Comparison of ENCODE assay signal across 1 cellular context in the genomic region with DNA sequence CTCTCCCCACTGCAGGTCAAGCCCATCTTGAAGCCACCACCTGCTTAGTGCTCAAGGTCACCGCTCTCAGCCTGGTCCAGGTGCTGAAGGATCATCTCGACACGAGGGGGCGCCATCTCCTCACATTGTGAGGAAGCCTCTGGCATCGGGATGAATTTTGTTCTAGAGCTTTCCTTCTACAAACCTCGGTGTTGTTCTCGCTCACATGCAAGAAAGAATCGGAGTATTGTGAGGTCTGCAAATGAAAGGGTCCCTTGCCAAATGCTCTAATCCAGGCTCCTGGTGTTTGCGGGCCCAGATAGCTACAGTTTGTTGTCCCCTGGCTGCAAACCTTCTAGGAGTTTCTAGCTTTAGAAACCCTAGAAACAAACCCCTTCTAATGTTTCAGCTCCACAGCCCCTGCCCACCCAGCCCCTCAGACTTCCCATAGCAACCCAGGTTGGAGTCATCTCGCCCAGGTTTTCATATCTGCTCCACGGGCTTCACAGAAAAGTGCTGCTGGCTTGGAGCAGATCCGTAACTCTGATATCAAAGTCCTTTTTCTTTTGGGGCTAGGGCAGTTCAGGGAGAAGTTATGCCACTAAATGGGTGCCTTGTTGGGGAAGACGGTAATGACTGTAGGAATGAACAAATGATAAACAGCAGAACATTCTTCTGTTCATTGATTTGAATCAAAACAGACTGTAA.
TF ChIP-seq lines count a peak whose summit lies in the region.

No MANE protein-coding gene starts in this region.

TF ChIP-seq in H1, 55 proteins besides CTCF, POLR2A, EP300 and RAD21 (continued from another document):
- TF ChIP-seq TCF12 (IDR thresholded peaks at IDR 0.05; ENCODE audit: low read depth, low read length) (no peak), HDAC2 (IDR thresholded peaks at IDR 0.05; ENCODE audit: borderline replicate concordance in 1 of 2, low read depth in 2 of 2, low read length in 2 of 2) (no peak), NRF1 (IDR thresholded peaks at IDR 0.05; ENCODE audit: low read depth, low read length) (no peak), CHD1 (IDR thresholded peaks at IDR 0.05; ENCODE audit: low read depth, low read length) (no peak), RFX5 (IDR thresholded peaks at IDR 0.05; ENCODE audit: borderline replicate concordance, low read depth, low read length) (no peak), YY1 (IDR thresholded peaks at IDR 0.05; ENCODE audit: low read depth, low read length) (no peak; the same call in 1 of the 2 replicates), RBBP5 (IDR thresholded peaks at IDR 0.05; ENCODE audit: borderline replicate concordance, low read depth, low read length) (no peak), SP1 (IDR thresholded peaks at IDR 0.05; ENCODE audit: low read depth, low read length) (no peak), GABPA (IDR thresholded peaks at IDR 0.05; ENCODE audit: borderline replicate concordance, insufficient read depth, low read length) (no peak), ASH2L (IDR thresholded peaks at IDR 0.05; ENCODE audit: low read length) (no peak), TEAD4 (IDR thresholded peaks at IDR 0.05; ENCODE audit: low read depth, low read length) (0 out of 2 replicates have a peak, but pooled peaks have one; percentile 15), ZNF274 (IDR thresholded peaks at IDR 0.05; ENCODE audit: borderline replicate concordance, extremely low read depth, low read length) (no peak), SP4 (IDR thresholded peaks at IDR 0.05; ENCODE audit: low read length) (no peak), SRF (IDR thresholded peaks at IDR 0.05; ENCODE audit: low read depth, low read length) (no peak), KDM5A (IDR thresholded peaks at IDR 0.05; ENCODE audit: low read length) (no peak), USF2 (IDR thresholded peaks at IDR 0.05; ENCODE audit: low read length) (no peak), KDM4A (IDR thresholded peaks at IDR 0.05; ENCODE audit: low read depth, low read length, severe bottlenecking) (no peak), CHD2 (IDR thresholded peaks at IDR 0.05; ENCODE audit: low read length) (0 out of 2 replicates have a peak, but pooled peaks have one; percentile 45), CREB1 (IDR thresholded peaks at IDR 0.05) (no peak; the same call in 1 of the 2 replicates), EGR1 (IDR thresholded peaks at IDR 0.05; ENCODE audit: borderline replicate concordance, low read depth, low read length) (no peak), SP2 (IDR thresholded peaks at IDR 0.05; ENCODE audit: low read length) (no peak), JUN (IDR thresholded peaks at IDR 0.05; ENCODE audit: low read depth, low read length) (no peak), TAF1 (IDR thresholded peaks at IDR 0.05; ENCODE audit: low read depth, low read length) (no peak), SUZ12 (IDR thresholded peaks at IDR 0.05; ENCODE audit: low read length) (no peak), SAP30 (IDR thresholded peaks at IDR 0.05; ENCODE audit: insufficient read depth, insufficient replicate concordance, low read length) (no peak), E2F6 (IDR thresholded peaks at IDR 0.05) (0 out of 2 replicates have a peak, but pooled peaks have one; percentile 26), PHF8 (conservative IDR thresholded peaks at IDR 0.05; ENCODE audit: low read depth, low read length) (no peak), BCL11A (IDR thresholded peaks at IDR 0.05; ENCODE audit: low read depth in 2 of 2, low read length in 2 of 2) (no peak), RNF2 (IDR thresholded peaks at IDR 0.05; ENCODE audit: borderline replicate concordance, low read depth, low read length, missing control alignments, poor library complexity, severe bottlenecking) (no peak), SIRT6 (IDR thresholded peaks at IDR 0.05; ENCODE audit: low read length) (no peak), TAF7 (optimal IDR thresholded peaks at IDR 0.05; ENCODE audit: borderline replicate concordance, low read depth, low read length) (no peak), BACH1 (IDR thresholded peaks at IDR 0.05; ENCODE audit: low read length) (no peak), POU5F1 (IDR thresholded peaks at IDR 0.05; ENCODE audit: low read depth, low read length) (no peak), CTBP2 (IDR thresholded peaks at IDR 0.05; ENCODE audit: borderline replicate concordance, insufficient read depth, insufficient read length, low read length) (no peak), CEBPB (IDR thresholded peaks at IDR 0.05; ENCODE audit: low read depth, low read length) (no peak), POLR2AphosphoS5 (IDR thresholded peaks at IDR 0.05; ENCODE audit: low read depth, low read length) (no peak), MAX (IDR thresholded peaks at IDR 0.05) (peak; percentile 75), SIN3A (conservative IDR thresholded peaks at IDR 0.05 in 1 of 2, IDR thresholded peaks at IDR 0.05 in 1 of 2; ENCODE audit: low read depth in 1 of 2, low read length in 2 of 2) (no peak), EZH2 (IDR thresholded peaks at IDR 0.05; ENCODE audit: low read depth, low read length, severe bottlenecking) (no peak), FOSL1 (IDR thresholded peaks at IDR 0.05; ENCODE audit: insufficient read depth, low read depth, low read length) (no peak), KDM1A (IDR thresholded peaks at IDR 0.05; ENCODE audit: borderline replicate concordance, low read length) (no peak), MAFK (IDR thresholded peaks at IDR 0.05; ENCODE audit: low read depth, low read length) (no peak), BRCA1 (IDR thresholded peaks at IDR 0.05; ENCODE audit: low read depth, low read length) (no peak), HDAC6 (IDR thresholded peaks at IDR 0.05; ENCODE audit: low read depth, low read length) (no peak), NANOG (IDR thresholded peaks at IDR 0.05; ENCODE audit: insufficient read depth, low read depth, low read length, poor library complexity, severe bottlenecking) (no peak), CBX8 (IDR thresholded peaks at IDR 0.05; ENCODE audit: borderline replicate concordance, low read depth, low read length) (no peak), GTF2F1 (IDR thresholded peaks at IDR 0.05; ENCODE audit: borderline replicate concordance, low read depth, low read length) (0 out of 2 replicates have a peak, but pooled peaks have one; percentile 41), RXRA (IDR thresholded peaks at IDR 0.05; ENCODE audit: insufficient read depth, low read depth, low read length) (no peak), JUND (IDR thresholded peaks at IDR 0.05; ENCODE audit: low read length) (peak; percentile 35; the same call in 1 of the 2 replicates), TBP (IDR thresholded peaks at IDR 0.05; ENCODE audit: low read depth, low read length) (0 out of 2 replicates have a peak, but pooled peaks have one; percentile 19)
- TF ChIP-seq, protein P1, sequence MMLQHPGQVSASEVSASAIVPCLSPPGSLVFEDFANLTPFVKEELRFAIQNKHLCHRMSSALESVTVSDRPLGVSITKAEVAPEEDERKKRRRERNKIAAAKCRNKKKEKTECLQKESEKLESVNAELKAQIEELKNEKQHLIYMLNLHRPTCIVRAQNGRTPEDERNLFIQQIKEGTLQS (IDR thresholded peaks at IDR 0.05; ENCODE audit: insufficient read depth, low read depth, low read length) = 0 out of 2 replicates have a peak, but pooled peaks have one; percentile 15
- TF ChIP-seq, protein P2, sequence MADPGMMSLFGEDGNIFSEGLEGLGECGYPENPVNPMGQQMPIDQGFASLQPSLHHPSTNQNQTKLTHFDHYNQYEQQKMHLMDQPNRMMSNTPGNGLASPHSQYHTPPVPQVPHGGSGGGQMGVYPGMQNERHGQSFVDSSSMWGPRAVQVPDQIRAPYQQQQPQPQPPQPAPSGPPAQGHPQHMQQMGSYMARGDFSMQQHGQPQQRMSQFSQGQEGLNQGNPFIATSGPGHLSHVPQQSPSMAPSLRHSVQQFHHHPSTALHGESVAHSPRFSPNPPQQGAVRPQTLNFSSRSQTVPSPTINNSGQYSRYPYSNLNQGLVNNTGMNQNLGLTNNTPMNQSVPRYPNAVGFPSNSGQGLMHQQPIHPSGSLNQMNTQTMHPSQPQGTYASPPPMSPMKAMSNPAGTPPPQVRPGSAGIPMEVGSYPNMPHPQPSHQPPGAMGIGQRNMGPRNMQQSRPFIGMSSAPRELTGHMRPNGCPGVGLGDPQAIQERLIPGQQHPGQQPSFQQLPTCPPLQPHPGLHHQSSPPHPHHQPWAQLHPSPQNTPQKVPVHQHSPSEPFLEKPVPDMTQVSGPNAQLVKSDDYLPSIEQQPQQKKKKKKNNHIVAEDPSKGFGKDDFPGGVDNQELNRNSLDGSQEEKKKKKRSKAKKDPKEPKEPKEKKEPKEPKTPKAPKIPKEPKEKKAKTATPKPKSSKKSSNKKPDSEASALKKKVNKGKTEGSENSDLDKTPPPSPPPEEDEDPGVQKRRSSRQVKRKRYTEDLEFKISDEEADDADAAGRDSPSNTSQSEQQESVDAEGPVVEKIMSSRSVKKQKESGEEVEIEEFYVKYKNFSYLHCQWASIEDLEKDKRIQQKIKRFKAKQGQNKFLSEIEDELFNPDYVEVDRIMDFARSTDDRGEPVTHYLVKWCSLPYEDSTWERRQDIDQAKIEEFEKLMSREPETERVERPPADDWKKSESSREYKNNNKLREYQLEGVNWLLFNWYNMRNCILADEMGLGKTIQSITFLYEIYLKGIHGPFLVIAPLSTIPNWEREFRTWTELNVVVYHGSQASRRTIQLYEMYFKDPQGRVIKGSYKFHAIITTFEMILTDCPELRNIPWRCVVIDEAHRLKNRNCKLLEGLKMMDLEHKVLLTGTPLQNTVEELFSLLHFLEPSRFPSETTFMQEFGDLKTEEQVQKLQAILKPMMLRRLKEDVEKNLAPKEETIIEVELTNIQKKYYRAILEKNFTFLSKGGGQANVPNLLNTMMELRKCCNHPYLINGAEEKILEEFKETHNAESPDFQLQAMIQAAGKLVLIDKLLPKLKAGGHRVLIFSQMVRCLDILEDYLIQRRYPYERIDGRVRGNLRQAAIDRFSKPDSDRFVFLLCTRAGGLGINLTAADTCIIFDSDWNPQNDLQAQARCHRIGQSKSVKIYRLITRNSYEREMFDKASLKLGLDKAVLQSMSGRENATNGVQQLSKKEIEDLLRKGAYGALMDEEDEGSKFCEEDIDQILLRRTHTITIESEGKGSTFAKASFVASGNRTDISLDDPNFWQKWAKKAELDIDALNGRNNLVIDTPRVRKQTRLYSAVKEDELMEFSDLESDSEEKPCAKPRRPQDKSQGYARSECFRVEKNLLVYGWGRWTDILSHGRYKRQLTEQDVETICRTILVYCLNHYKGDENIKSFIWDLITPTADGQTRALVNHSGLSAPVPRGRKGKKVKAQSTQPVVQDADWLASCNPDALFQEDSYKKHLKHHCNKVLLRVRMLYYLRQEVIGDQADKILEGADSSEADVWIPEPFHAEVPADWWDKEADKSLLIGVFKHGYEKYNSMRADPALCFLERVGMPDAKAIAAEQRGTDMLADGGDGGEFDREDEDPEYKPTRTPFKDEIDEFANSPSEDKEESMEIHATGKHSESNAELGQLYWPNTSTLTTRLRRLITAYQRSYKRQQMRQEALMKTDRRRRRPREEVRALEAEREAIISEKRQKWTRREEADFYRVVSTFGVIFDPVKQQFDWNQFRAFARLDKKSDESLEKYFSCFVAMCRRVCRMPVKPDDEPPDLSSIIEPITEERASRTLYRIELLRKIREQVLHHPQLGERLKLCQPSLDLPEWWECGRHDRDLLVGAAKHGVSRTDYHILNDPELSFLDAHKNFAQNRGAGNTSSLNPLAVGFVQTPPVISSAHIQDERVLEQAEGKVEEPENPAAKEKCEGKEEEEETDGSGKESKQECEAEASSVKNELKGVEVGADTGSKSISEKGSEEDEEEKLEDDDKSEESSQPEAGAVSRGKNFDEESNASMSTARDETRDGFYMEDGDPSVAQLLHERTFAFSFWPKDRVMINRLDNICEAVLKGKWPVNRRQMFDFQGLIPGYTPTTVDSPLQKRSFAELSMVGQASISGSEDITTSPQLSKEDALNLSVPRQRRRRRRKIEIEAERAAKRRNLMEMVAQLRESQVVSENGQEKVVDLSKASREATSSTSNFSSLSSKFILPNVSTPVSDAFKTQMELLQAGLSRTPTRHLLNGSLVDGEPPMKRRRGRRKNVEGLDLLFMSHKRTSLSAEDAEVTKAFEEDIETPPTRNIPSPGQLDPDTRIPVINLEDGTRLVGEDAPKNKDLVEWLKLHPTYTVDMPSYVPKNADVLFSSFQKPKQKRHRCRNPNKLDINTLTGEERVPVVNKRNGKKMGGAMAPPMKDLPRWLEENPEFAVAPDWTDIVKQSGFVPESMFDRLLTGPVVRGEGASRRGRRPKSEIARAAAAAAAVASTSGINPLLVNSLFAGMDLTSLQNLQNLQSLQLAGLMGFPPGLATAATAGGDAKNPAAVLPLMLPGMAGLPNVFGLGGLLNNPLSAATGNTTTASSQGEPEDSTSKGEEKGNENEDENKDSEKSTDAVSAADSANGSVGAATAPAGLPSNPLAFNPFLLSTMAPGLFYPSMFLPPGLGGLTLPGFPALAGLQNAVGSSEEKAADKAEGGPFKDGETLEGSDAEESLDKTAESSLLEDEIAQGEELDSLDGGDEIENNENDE (IDR thresholded peaks at IDR 0.05; ENCODE audit: insufficient replicate concordance, low read length) = no peak
- TF ChIP-seq, protein P3, sequence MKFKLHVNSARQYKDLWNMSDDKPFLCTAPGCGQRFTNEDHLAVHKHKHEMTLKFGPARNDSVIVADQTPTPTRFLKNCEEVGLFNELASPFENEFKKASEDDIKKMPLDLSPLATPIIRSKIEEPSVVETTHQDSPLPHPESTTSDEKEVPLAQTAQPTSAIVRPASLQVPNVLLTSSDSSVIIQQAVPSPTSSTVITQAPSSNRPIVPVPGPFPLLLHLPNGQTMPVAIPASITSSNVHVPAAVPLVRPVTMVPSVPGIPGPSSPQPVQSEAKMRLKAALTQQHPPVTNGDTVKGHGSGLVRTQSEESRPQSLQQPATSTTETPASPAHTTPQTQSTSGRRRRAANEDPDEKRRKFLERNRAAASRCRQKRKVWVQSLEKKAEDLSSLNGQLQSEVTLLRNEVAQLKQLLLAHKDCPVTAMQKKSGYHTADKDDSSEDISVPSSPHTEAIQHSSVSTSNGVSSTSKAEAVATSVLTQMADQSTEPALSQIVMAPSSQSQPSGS (IDR thresholded peaks at IDR 0.05; ENCODE audit: low read length) = no peak; the same call in 1 of the 2 replicates
TF ChIP-seq in H1: peak in this region for 8.
